ENCODE assay signal across 9 cellular contexts in genomic region chr2:233350708-233351107, GRCh38. TPM values are rescaled to one million over a fixed set of nuclear protein-coding genes. Genes with fewer than 3 reads are reported as not detected.
A peak's percentile ranks its signal among the peaks of the same experiment; 100 is the strongest.
DNase-seq lines count a peak whose midpoint lies in the region; ATAC-seq, FAIRE-seq and TF ChIP-seq lines count a peak whose summit lies in the region.
"Had no signal": no experiment of that assay in that cellular context is flagged by ENCODE, and none has a peak within 500 bp of the region (broad histone marks: within the 10 kb centered on the region; RNA-seq: fewer than 3 reads in every experiment).

No MANE protein-coding gene starts in this region.

- CTCF ChIA-PET in A673 (lab: Charles Lee): no interaction called here
- CTCF ChIA-PET in mammary epithelial cell (lab: Charles Lee; ENCODE audit: low non-redundant PET): no interaction called here

- H3K4me3 ChIP-seq in A673 (ENCODE audit: low read depth, low read length, poor library complexity, severe bottlenecking): no peak overlapping the region
- no peak overlapping the region for H3K4me3 ChIP-seq in mammary epithelial cell (replicated peaks in 1 of 3; ENCODE audit: insufficient read depth in 1 of 3, low read depth in 2 of 3, low read length in 3 of 3)
- H3K4me3 ChIP-seq: breast epithelium had no signal

- H3K79me2 ChIP-seq in mammary epithelial cell (ENCODE audit: insufficient read depth, low read length): peaks cover 7% of the 10 kb centered on the region

- no peaks in the 10 kb centered on the region for H3K9me3 ChIP-seq in A673 (ENCODE audit: low read depth, low read length, poor library complexity, severe bottlenecking)
- no peaks in the 10 kb centered on the region for H3K9me3 ChIP-seq in mammary epithelial cell (replicated peaks; ENCODE audit: insufficient read depth, low read length)
- H3K9me3 ChIP-seq: breast epithelium had no signal

- no peak overlapping the region for H2AFZ ChIP-seq in mammary epithelial cell (ENCODE audit: low read depth, low read length)

- no TSS peak for BruUV-seq in A673 (replicated peaks; lab: Mats Ljungman, UMichigan)
- BruUV-seq in mammary epithelial cell (replicated peaks; lab: Mats Ljungman, UMichigan): no TSS peak

- in situ Hi-C loops in mammary epithelial cell (cut with MboI; ENCODE audit: low sequenced_read_pairs in 2 of 2): no loop called here

- no peak for TF ChIP-seq CTCF in A673 (conservative IDR thresholded peaks at IDR 0.05; ENCODE audit: low read depth, low read length)
- peak in 1 of 2 donors; percentile 19 for TF ChIP-seq CTCF in mammary epithelial cell (conservative IDR thresholded peaks at IDR 0.05 in 1 of 2, IDR thresholded peaks at IDR 0.05 in 1 of 2; ENCODE audit: extremely low read depth in 1 of 2, insufficient read depth in 1 of 2, low read depth in 1 of 2, low read length in 2 of 2)

- no peak overlapping the region for H3K9ac ChIP-seq in mammary epithelial cell (ENCODE audit: insufficient read depth, low read length)

- H3K4me1 ChIP-seq in A673 (ENCODE audit: insufficient read depth, low read length, poor library complexity, severe bottlenecking) (peaks cover 22% of the 10 kb centered on the region), mammary epithelial cell (ENCODE audit: insufficient read depth, low read length) (peaks cover 29% of the 10 kb centered on the region)
- H3K4me1 ChIP-seq: breast epithelium had no signal

- peak; percentile 96 for FAIRE-seq in RCC 7860 (lab: Jason Lieb, UNC)

- H3K36me3 ChIP-seq in A673 (ENCODE audit: insufficient read depth, low read length, poor library complexity, severe bottlenecking) (no peaks in the 10 kb centered on the region), mammary epithelial cell (ENCODE audit: insufficient read depth, low read length) (no peaks in the 10 kb centered on the region)
- H3K36me3 ChIP-seq: breast epithelium had no signal

- DNase-seq in A673 (ENCODE audit: low spot score) (peak; percentile 93), GM04504 (ENCODE audit: low read depth) (peak; percentile 77), RCC 7860 (ENCODE audit: low spot score) (peak; percentile 98), mammary epithelial cell (peak; percentile 96), nucleus accumbens (lab: John Stamatoyannopoulos, UW) (peak in 35 of 56 donors; percentile 16 to 84 (median 54)), GF-D8 (lab: John Stamatoyannopoulos, UW) (no peak)

- H3K4me2 ChIP-seq in mammary epithelial cell (ENCODE audit: insufficient read depth, low read depth, low read length): peak overlapping the region; percentile 39

- dilution Hi-C loops in mammary epithelial cell (cut with HindIII; ENCODE audit: low sequenced_read_pairs): no loop called here

- intact Hi-C loops in A673 (cut with micrococcal nuclease; ENCODE audit: unreplicated experiment) (loop anchor here (2.0 kb wide), 1 partner anchor 20 kb away; no protein-coding TSS in a partner anchor), mammary epithelial cell (cut with micrococcal nuclease) (loop anchor here (1.0 kb wide), 1 partner anchor 93 kb away; no protein-coding TSS in a partner anchor)

- POLR2A ChIA-PET in A673 (lab: Charles Lee; ENCODE audit: low non-redundant PET): no interaction called here

- under 1% methylated on average over 8 of the region's 8 CpGs for WGBS in mammary epithelial cell (ENCODE audit: low coverage, missing lambda C conversion rate)

- no peaks in the 10 kb centered on the region for H4K20me1 ChIP-seq in mammary epithelial cell (ENCODE audit: insufficient read depth, low read length)

- ATAC-seq in GM18868 (IDR thresholded peaks at IDR 0.05; ENCODE audit: unreplicated experiment): no peak
- no peak for ATAC-seq in HG03469 (IDR thresholded peaks at IDR 0.05; ENCODE audit: unreplicated experiment)

- peak overlapping the region; percentile 21 for H3K27ac ChIP-seq in A673 (ENCODE audit: low read depth, low read length, poor library complexity, severe bottlenecking)
- H3K27ac ChIP-seq in mammary epithelial cell (ENCODE audit: insufficient read depth, low read depth, low read length): peak overlapping the region; percentile 55

- H3K27me3 ChIP-seq in A673 (replicated peaks; ENCODE audit: insufficient read depth, low read depth, low read length, poor library complexity): no peaks in the 10 kb centered on the region
- no peaks in the 10 kb centered on the region for H3K27me3 ChIP-seq in mammary epithelial cell (ENCODE audit: insufficient read depth, low read length)
- H3K27me3 ChIP-seq: breast epithelium had no signal

RNA-seq across cellular contexts. Expression of gene DGKD, which starts 3.6 kb away (rescaled TPM):
- 106 and 128 TPM in 2 replicates for total RNA-seq in A673 (2021)
- total RNA-seq in mammary epithelial cell: 10 to 100 TPM in 1 of 2 donors, 1 to 10 TPM in 1; 9.2 to 17.1 TPM
- polyA plus RNA-seq in mammary epithelial cell: 6.3 TPM
- 55.2 TPM for polyA minus RNA-seq in mammary epithelial cell

RNA-seq across cellular contexts. Expression of gene SAG, which starts 43.1 kb away (rescaled TPM):
- total RNA-seq in A673 (2021) (1.3 and 2.4 TPM in 2 replicates), mammary epithelial cell (not detected)
- polyA plus RNA-seq in mammary epithelial cell: not detected
- not detected for polyA minus RNA-seq in mammary epithelial cell
- total RNA-seq: breast epithelium had no signal
